In genomic region chr1:44672956-44673674, GRCh38 we compare ENCODE assay signal across 8 cellular contexts. TPM values are rescaled to one million over a fixed set of nuclear protein-coding genes. Genes with fewer than 3 reads are reported as not detected.
DNase-seq lines count a peak whose midpoint lies in the region; ATAC-seq and TF ChIP-seq lines count a peak whose summit lies in the region.

No MANE protein-coding gene starts in this region.

- POLR2A ChIA-PET in Caco-2 (lab: Charles Lee), result interaction anchor here (1.1 kb wide), 1 partner anchor 49 kb away, joined by 5 read pairs; no protein-coding TSS in a partner anchor
- POLR2A ChIA-PET in PC-3 (lab: Charles Lee; ENCODE audit: unreplicated experiment), result interaction anchor here (0.7 kb wide), 1 partner anchor 119 kb away, joined by 5 read pairs; no protein-coding TSS in a partner anchor

- no peaks in the 10 kb centered on the region for H3K36me3 ChIP-seq in Caco-2 (ENCODE audit: control insufficient read depth, insufficient read depth, low read length)
- H3K36me3 ChIP-seq in PC-3 (ENCODE audit: low read depth, low read length), result no peaks in the 10 kb centered on the region
- no peaks in the 10 kb centered on the region for H3K36me3 ChIP-seq in parathyroid adenoma (ENCODE audit: control insufficient read depth, insufficient read depth, low read length)

- H3K9me3 Mint-ChIP-seq in Caco-2 (ENCODE audit: unreplicated experiment), result no peaks in the 10 kb centered on the region

- ATAC-seq in PC-3 (no peak), HG03095 (IDR thresholded peaks at IDR 0.05; ENCODE audit: unreplicated experiment) (no peak), GM19463 (IDR thresholded peaks at IDR 0.05; ENCODE audit: unreplicated experiment) (no peak)

- no peaks in the 10 kb centered on the region for H3K27me3 Mint-ChIP-seq in Caco-2 (ENCODE audit: insufficient read depth, unreplicated experiment)

- H3K27ac Mint-ChIP-seq in Caco-2 (ENCODE audit: unreplicated experiment), result peak overlapping the region; percentile 88

- H3K9me2 ChIP-seq in PC-3 (replicated peaks; ENCODE audit: low read length), result no peaks in the 10 kb centered on the region

- H3K4me1 ChIP-seq in Caco-2 (peaks cover 3% of the 10 kb centered on the region; the same call in 1 of the 2 replicates), PC-3 (ENCODE audit: insufficient read depth, low read length) (peaks cover 42% of the 10 kb centered on the region), parathyroid adenoma (no peaks in the 10 kb centered on the region)

- TSS peak; percentile 54 for BruUV-seq in Caco-2 (replicated peaks; lab: Mats Ljungman, UMichigan)
- BruUV-seq in PC-3 (replicated peaks; lab: Mats Ljungman, UMichigan), result no TSS peak

- no peaks in the 10 kb centered on the region for H3K9me3 ChIP-seq in Caco-2
- no peaks in the 10 kb centered on the region for H3K9me3 ChIP-seq in PC-3 (ENCODE audit: low read length)
- H3K9me3 ChIP-seq in parathyroid adenoma (ENCODE audit: control insufficient read depth, low read length), result no peaks in the 10 kb centered on the region

- no peaks in the 10 kb centered on the region for H3K79me2 ChIP-seq in PC-3 (ENCODE audit: low read length)
- H3K79me2 ChIP-seq in parathyroid adenoma, result no peaks in the 10 kb centered on the region

- intact Hi-C loops in Caco-2 (cut with micrococcal nuclease; ENCODE audit: unreplicated experiment) (no loop called here), PC-3 (cut with micrococcal nuclease) (loop anchor here (5.0 kb wide), 1 partner anchor 34 kb away; no protein-coding TSS in a partner anchor)

- H3K27ac ChIP-seq in PC-3 (ENCODE audit: low read length) (peak overlapping the region; percentile 82), parathyroid adenoma (peak overlapping the region; percentile 95)

- H4K20me1 ChIP-seq in PC-3 (ENCODE audit: low read length), result no peaks in the 10 kb centered on the region

- DNase-seq in Caco-2, result peak in 1 of 2 experiments; percentile 1
- DNase-seq in PC-3, result no peak
- DNase-seq in epithelial cell of esophagus (ENCODE audit: low read depth), result no peak
- no peak for DNase-seq in C1 segment of cervical spinal cord (lab: John Stamatoyannopoulos, UW)
- DNase-seq in CD1c-positive myeloid dendritic cell (ENCODE audit: extremely low spot score), result no peak

- H3K27me3 ChIP-seq in Caco-2 (replicated peaks; ENCODE audit: control insufficient read depth, insufficient read depth, low read length), result no peaks in the 10 kb centered on the region
- H3K27me3 ChIP-seq in PC-3 (ENCODE audit: low read length), result no peaks in the 10 kb centered on the region
- H3K27me3 ChIP-seq in parathyroid adenoma (ENCODE audit: control insufficient read depth, insufficient read depth, low read length), result no peaks in the 10 kb centered on the region

- H3K4me2 ChIP-seq in PC-3 (ENCODE audit: low read length), result peak overlapping the region; percentile 96
- H3K4me2 ChIP-seq in parathyroid adenoma (ENCODE audit: low read length), result peak overlapping the region; percentile 86

- TF ChIP-seq CTCF in Caco-2 (IDR thresholded peaks at IDR 0.05; ENCODE audit: insufficient read depth in 1 of 2, low read depth in 1 of 2, low read length in 1 of 2, severe bottlenecking in 1 of 2, unreplicated experiment in 1 of 2), result no peak
- no peak for TF ChIP-seq CTCF in PC-3 (conservative IDR thresholded peaks at IDR 0.05; ENCODE audit: low read depth, low read length)
- TF ChIP-seq CTCF in epithelial cell of esophagus (IDR thresholded peaks at IDR 0.05; ENCODE audit: insufficient read depth, low read depth, low read length, missing control alignments), result no peak
- no peak for TF ChIP-seq CTCF in parathyroid adenoma (IDR thresholded peaks at IDR 0.05)

- H3K9ac ChIP-seq in PC-3 (ENCODE audit: low read length) (peak overlapping the region; percentile 78), parathyroid adenoma (no peak overlapping the region)

- peaks cover 8% of the 10 kb centered on the region for H3K36me3 Mint-ChIP-seq in Caco-2 (ENCODE audit: insufficient read depth, unreplicated experiment)

- peaks cover 3% of the 10 kb centered on the region for H3F3A ChIP-seq in PC-3 (ENCODE audit: low read length, unreplicated experiment)

- peak overlapping the region; percentile 89 for H2AFZ ChIP-seq in PC-3 (ENCODE audit: low read length)
- peak overlapping the region; percentile 93 for H2AFZ ChIP-seq in parathyroid adenoma

- H3K4me3 ChIP-seq in Caco-2 (ENCODE audit: low read depth, low read length), result peak overlapping the region; percentile 73
- H3K4me3 ChIP-seq in PC-3 (ENCODE audit: low read length), result peak overlapping the region; percentile 79
- peak overlapping the region; percentile 67 for H3K4me3 ChIP-seq in epithelial cell of esophagus (ENCODE audit: low read length)
- H3K4me3 ChIP-seq in parathyroid adenoma (ENCODE audit: low read depth, low read length), result peak overlapping the region; percentile 85

- H3K4me3 Mint-ChIP-seq in Caco-2 (ENCODE audit: unreplicated experiment), result peak overlapping the region; percentile 75

- H3K4me1 Mint-ChIP-seq in Caco-2 (ENCODE audit: low read depth, unreplicated experiment), result no peaks in the 10 kb centered on the region

- CTCF ChIA-PET in Caco-2 (lab: Charles Lee) (no interaction called here), PC-3 (lab: Charles Lee) (no interaction called here)

RNA-seq across cellular contexts. Expression of gene TMEM53, which starts 1.2 kb away (rescaled TPM):
- 3.5 and 4.4 TPM in 2 replicates for total RNA-seq in Caco-2 (2022)
- total RNA-seq in PC-3 (2014; rRNA removed), result 9.3 and 12.0 TPM in 2 replicates

RNA-seq across cellular contexts. Expression of gene ARMH1, which starts 1.4 kb away (rescaled TPM):
- total RNA-seq in Caco-2 (2022), result 0.37 TPM in 1 of 2 replicates, not detected in the other
- 0.15 TPM in 1 of 2 replicates, not detected in the other for total RNA-seq in PC-3 (2014; rRNA removed)

RNA-seq across cellular contexts. Expression of gene RNU5D-1, which starts 57.9 kb away (rescaled TPM):
- total RNA-seq in Caco-2 (2022) (16.3 TPM in 1 of 2 replicates, not detected in the other), PC-3 (2014; rRNA removed) (not detected in 2 replicates)
